ENCODE assay signal across 1 cellular context in genomic region chr4:151555151-151555945, GRCh38.
TF ChIP-seq lines count a peak whose summit lies in the region.

No MANE protein-coding gene starts in this region.

TF ChIP-seq in K562, 482 proteins besides CTCF, POLR2A, EP300 and RAD21 (continued from another document):
- TF ChIP-seq ZBTB43 (CRISPR knock-in tag; IDR thresholded peaks at IDR 0.05): no peak
- TF ChIP-seq POLR2H (tag; IDR thresholded peaks at IDR 0.05; ENCODE audit: low read depth): no peak
- no peak for TF ChIP-seq FOXK2 (conservative IDR thresholded peaks at IDR 0.05 in 1 of 2, IDR thresholded peaks at IDR 0.05 in 1 of 2; ENCODE audit: low read depth in 2 of 2)
- TF ChIP-seq DMBX1 (CRISPR knock-in tag; IDR thresholded peaks at IDR 0.05; ENCODE audit: borderline replicate concordance): no peak
- TF ChIP-seq ZKSCAN3 (CRISPR knock-in tag; IDR thresholded peaks at IDR 0.05): no peak
- TF ChIP-seq ZNF668 (CRISPR knock-in tag; IDR thresholded peaks at IDR 0.05): no peak
- TF ChIP-seq NFYB (IDR thresholded peaks at IDR 0.05; ENCODE audit: extremely low read depth, insufficient read length): no peak
- no peak for TF ChIP-seq YY1 (IDR thresholded peaks at IDR 0.05; ENCODE audit: borderline replicate concordance in 1 of 3, control insufficient read depth in 1 of 3, extremely low read depth in 1 of 3, insufficient read depth in 3 of 3, insufficient read length in 1 of 3, insufficient replicate concordance in 2 of 3, low read depth in 1 of 3, low read length in 2 of 3)
- TF ChIP-seq SREBF2 (CRISPR knock-in tag; IDR thresholded peaks at IDR 0.05): no peak
- TF ChIP-seq ZNF280A (IDR thresholded peaks at IDR 0.05; ENCODE audit: low read depth, partially characterized antibody): no peak
- no peak for TF ChIP-seq CBFB (CRISPR knock-in tag; IDR thresholded peaks at IDR 0.05)
- no peak for TF ChIP-seq OTX1 (CRISPR knock-in tag; IDR thresholded peaks at IDR 0.05)
- TF ChIP-seq MAFK (IDR thresholded peaks at IDR 0.05; ENCODE audit: low read length): no peak
- TF ChIP-seq NR4A1 (CRISPR knock-in tag; IDR thresholded peaks at IDR 0.05): no peak
- TF ChIP-seq NR4A1 (tag; IDR thresholded peaks at IDR 0.05): no peak
- TF ChIP-seq ZFP91 (CRISPR knock-in tag; IDR thresholded peaks at IDR 0.05): no peak
